ENCODE assay signal across 8 cellular contexts in the genomic region with DNA sequence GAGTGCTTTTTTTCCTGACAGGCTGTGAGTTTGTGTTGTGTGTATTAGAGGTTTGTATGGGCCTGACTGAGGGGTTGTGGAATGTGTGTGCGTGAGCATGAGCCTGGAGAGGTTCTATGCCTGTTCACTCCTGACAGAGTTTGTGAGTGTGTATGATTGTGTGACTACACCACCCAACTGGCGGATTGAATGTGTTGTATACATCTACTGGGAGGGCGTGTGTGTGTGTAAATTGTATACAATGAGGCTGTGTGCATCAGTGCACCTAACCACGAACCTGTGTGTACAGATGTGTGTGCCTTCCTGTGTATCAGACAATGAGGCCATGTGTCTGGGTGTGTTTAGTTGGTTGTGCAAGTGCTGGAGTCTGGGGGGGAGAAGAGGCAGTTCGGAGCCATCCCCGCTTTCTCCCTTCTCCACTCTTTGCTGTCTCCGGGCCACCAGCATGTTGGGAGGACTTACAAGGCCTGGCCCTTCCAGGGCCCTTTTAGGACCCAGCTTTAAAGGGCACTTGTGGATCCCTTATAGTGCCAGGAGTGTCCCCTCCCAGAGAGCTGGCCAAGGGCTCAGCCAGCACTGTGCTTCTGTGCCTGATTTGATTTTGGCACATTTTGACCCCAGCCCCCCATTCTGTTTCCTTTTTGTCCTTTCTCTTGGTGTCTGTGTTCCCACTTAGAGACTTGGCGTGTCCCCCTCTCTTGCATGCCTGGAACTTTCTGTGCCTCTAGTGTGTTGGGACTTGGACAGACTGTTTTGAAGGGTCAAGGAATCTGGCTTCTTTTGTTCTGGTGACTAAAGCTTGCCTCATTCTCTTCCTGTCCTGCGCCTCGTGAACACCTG. TPM values are rescaled to one million over a fixed set of nuclear protein-coding genes. Genes with fewer than 3 reads are reported as not detected.
DNase-seq lines count a peak whose midpoint lies in the region; ATAC-seq, FAIRE-seq and TF ChIP-seq lines count a peak whose summit lies in the region.

No MANE protein-coding gene starts in this region.

- H3K9me3 ChIP-seq in K562 (replicated peaks; ENCODE audit: control insufficient read depth, insufficient read depth, low read depth, low read length) (no peaks in the 10 kb centered on the region), stomach (no peaks in the 10 kb centered on the region)

- no peaks in the 10 kb centered on the region for H3K36me3 ChIP-seq in K562 (ENCODE audit: control insufficient read depth, insufficient read depth, low read length)
- no peaks in the 10 kb centered on the region for H3K36me3 ChIP-seq in stomach

- no peak for DNase-seq in AG04449 (ENCODE audit: low read depth, low spot score)
- no peak for DNase-seq in HFF-Myc (ENCODE audit: extremely low read depth, low read depth)
- peak in 1 of 4 experiments; percentile 20 for DNase-seq in K562 (ENCODE audit: extremely low read depth in 1 of 4, low spot score in 3 of 4)
- peak; percentile 47 for DNase-seq in kidney glomerular epithelial cell (lab: John Stamatoyannopoulos, UW)
- DNase-seq in stomach: no peak
- DNase-seq in LoVo (ENCODE audit: low spot score): no peak
- DNase-seq in COLO829 (ENCODE audit: low spot score): no peak
- no peak for DNase-seq in NCI-H2107 treated with DMSO at 0.1 percent for 48 hours (lab: John Stamatoyannopoulos, UW; ENCODE audit: unreplicated experiment)

- no peaks in the 10 kb centered on the region for H3K9me1 ChIP-seq in K562 (ENCODE audit: control insufficient read depth, insufficient read depth, low read length)

- peaks cover 19 to 23% of the 10 kb centered on the region in 2 experiments for H3K4me1 ChIP-seq in K562 (replicated peaks in 1 of 2; ENCODE audit: control insufficient read depth in 2 of 2, insufficient read depth in 2 of 2, low read length in 2 of 2)
- peaks cover 33 to 70% (median 51%) of the 10 kb centered on the region in 4 donors for H3K4me1 ChIP-seq in stomach

- H3K4me3 ChIP-seq in AG04449 (ENCODE audit: low read depth, low read length) (peak overlapping the region; percentile 81), HFF-Myc (replicated peaks; ENCODE audit: low read depth, low read length) (peak overlapping the region; percentile 53), K562 (peak overlapping the region; percentile 50), stomach (peak overlapping the region; percentile 69 to 78 (median 75))

- POLR2A ChIA-PET in AG04449 (lab: Yijun Ruan, JAX) (no interaction called here), K562 (lab: Yijun Ruan, JAX) (interaction anchor here (0.6 kb wide), 1 partner anchor 719 kb away, joined by 3 read pairs; no protein-coding TSS in a partner anchor)

- intact Hi-C loops in K562 (cut with micrococcal nuclease): no loop called here
- intact Hi-C loops in stomach (cut with DNase I; ENCODE audit: low total_unique reads): no loop called here

- H2AFZ ChIP-seq in K562 (ENCODE audit: low read depth, low read length): peak overlapping the region; percentile 57

- no peak for TF ChIP-seq RAD21 in K562 (CRISPR knock-in tag; conservative IDR thresholded peaks at IDR 0.05 in 1 of 2, IDR thresholded peaks at IDR 0.05 in 1 of 2)

- TF ChIP-seq CTCF in AG04449 (IDR thresholded peaks at IDR 0.05; ENCODE audit: insufficient read depth, low read length, missing control alignments) (no peak), HFF-Myc (IDR thresholded peaks at IDR 0.05; ENCODE audit: low read depth, low read length, missing control alignments) (no peak), K562 (IDR thresholded peaks at IDR 0.05 in 2 of 3, conservative IDR thresholded peaks at IDR 0.05 in 1 of 3; ENCODE audit: insufficient read depth in 2 of 3, low read depth in 1 of 3, low read length in 3 of 3) (no peak), stomach (IDR thresholded peaks at IDR 0.05) (no peak)

- BruUV-seq in K562 (replicated peaks; lab: Mats Ljungman, UMichigan): no TSS peak

- WGBS in K562 (ENCODE audit: insufficient coverage, low coverage, missing lambda C conversion rate): 35% methylated on average over 10 of the region's 10 CpGs
- WGBS in stomach, 5 donors: 15 to 31% (median 23%) methylated on average over 10 of the region's 10 CpGs

- TF ChIP-seq EP300 in K562 (IDR thresholded peaks at IDR 0.05; ENCODE audit: low read length): no peak
- TF ChIP-seq EP300 in stomach (IDR thresholded peaks at IDR 0.05): no peak

- H3K79me2 ChIP-seq in K562 (ENCODE audit: control insufficient read depth, insufficient read depth, low read length): peaks cover 19% of the 10 kb centered on the region; the same call in 2 of the 3 replicates

- H3K27ac ChIP-seq in K562 (ENCODE audit: extremely low read depth, low read depth, low read length): no peak overlapping the region
- H3K27ac ChIP-seq in stomach: peak overlapping the region; percentile 80 to 89 (median 84)

- CTCF ChIA-PET in AG04449 (lab: Yijun Ruan, JAX) (interaction anchor here (1.1 to 2.5 kb wide), 2 partner anchors 9 to 104 kb away, joined by 3 to 13 read pairs; no protein-coding TSS in a partner anchor), K562 (lab: Yijun Ruan, JAX; ENCODE audit: low intra/inter-chr PET ratio) (no interaction called here)

- in situ Hi-C loops in K562 (cut with MboI): no loop called here

- peak; percentile 49 for FAIRE-seq in K562 (lab: Jason Lieb, UNC)

- H3K4me2 ChIP-seq in K562 (ENCODE audit: insufficient read depth, low read length): peak overlapping the region; percentile 85

- H3K27me3 ChIP-seq in K562 (ENCODE audit: control insufficient read depth in 2 of 2, insufficient read depth in 2 of 2, low read length in 2 of 2) (peaks cover 2 to 10% of the 10 kb centered on the region in 2 experiments; a peak in 3 of 5 replicates), stomach (no peaks in the 10 kb centered on the region)

- H4K20me1 ChIP-seq in K562 (replicated peaks; ENCODE audit: control insufficient read depth, insufficient read depth, low read length): peaks cover 3% of the 10 kb centered on the region; the same call in 1 of the 2 replicates

- H3K9ac ChIP-seq in K562 (ENCODE audit: insufficient read depth in 1 of 2, low read depth in 2 of 2, low read length in 2 of 2): peak overlapping the region; percentile 26 to 31; a peak in 3 of 4 replicates

- ATAC-seq in K562: no peak

- TF ChIP-seq POLR2A in K562 (conservative IDR thresholded peaks at IDR 0.05) (no peak), stomach (IDR thresholded peaks at IDR 0.05) (no peak)

TF ChIP-seq in K562, 482 proteins besides CTCF, POLR2A, EP300 and RAD21 (continues in another document):
- TF ChIP-seq PHF8 (IDR thresholded peaks at IDR 0.05; ENCODE audit: borderline replicate concordance, low read length): no peak
- no peak for TF ChIP-seq U2AF1 (optimal IDR thresholded peaks at IDR 0.05; ENCODE audit: low read depth, low read length)
- TF ChIP-seq, protein P1, sequence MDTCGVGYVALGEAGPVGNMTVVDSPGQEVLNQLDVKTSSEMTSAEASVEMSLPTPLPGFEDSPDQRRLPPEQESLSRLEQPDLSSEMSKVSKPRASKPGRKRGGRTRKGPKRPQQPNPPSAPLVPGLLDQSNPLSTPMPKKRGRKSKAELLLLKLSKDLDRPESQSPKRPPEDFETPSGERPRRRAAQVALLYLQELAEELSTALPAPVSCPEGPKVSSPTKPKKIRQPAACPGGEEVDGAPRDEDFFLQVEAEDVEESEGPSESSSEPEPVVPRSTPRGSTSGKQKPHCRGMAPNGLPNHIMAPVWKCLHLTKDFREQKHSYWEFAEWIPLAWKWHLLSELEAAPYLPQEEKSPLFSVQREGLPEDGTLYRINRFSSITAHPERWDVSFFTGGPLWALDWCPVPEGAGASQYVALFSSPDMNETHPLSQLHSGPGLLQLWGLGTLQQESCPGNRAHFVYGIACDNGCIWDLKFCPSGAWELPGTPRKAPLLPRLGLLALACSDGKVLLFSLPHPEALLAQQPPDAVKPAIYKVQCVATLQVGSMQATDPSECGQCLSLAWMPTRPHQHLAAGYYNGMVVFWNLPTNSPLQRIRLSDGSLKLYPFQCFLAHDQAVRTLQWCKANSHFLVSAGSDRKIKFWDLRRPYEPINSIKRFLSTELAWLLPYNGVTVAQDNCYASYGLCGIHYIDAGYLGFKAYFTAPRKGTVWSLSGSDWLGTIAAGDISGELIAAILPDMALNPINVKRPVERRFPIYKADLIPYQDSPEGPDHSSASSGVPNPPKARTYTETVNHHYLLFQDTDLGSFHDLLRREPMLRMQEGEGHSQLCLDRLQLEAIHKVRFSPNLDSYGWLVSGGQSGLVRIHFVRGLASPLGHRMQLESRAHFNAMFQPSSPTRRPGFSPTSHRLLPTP (IDR thresholded peaks at IDR 0.05; ENCODE audit: borderline replicate concordance, extremely low read depth, insufficient read length): no peak
- no peak for TF ChIP-seq MTA2 (IDR thresholded peaks at IDR 0.05; ENCODE audit: low read depth)
- TF ChIP-seq C11orf30 (IDR thresholded peaks at IDR 0.05; ENCODE audit: low read depth): no peak
- TF ChIP-seq, protein P2, sequence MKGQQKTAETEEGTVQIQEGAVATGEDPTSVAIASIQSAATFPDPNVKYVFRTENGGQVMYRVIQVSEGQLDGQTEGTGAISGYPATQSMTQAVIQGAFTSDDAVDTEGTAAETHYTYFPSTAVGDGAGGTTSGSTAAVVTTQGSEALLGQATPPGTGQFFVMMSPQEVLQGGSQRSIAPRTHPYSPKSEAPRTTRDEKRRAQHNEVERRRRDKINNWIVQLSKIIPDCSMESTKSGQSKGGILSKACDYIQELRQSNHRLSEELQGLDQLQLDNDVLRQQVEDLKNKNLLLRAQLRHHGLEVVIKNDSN (CRISPR knock-in tag; IDR thresholded peaks at IDR 0.05): peak; percentile 4; the same call in 1 of the 2 replicates
- no peak for TF ChIP-seq IRF2 (CRISPR knock-in tag; IDR thresholded peaks at IDR 0.05)

RNA-seq across cellular contexts. Expression of a gene that starts 1.3 kb away (rescaled TPM):
- total RNA-seq in K562 (2011; cell fraction: chromatin; rRNA removed; ENCODE audit: low replicate concordance): 6.2 and 9.3 TPM in 2 replicates
- 5.0 and 5.5 TPM in 2 replicates for total RNA-seq in K562 (2011; cell fraction: nucleolus; rRNA removed)
- 7.6 and 10.7 TPM in 2 replicates for total RNA-seq in K562 (2011; cell fraction: nucleoplasm; rRNA removed)
- total RNA-seq in K562 (2014; rRNA removed) (7.6 and 8.4 TPM in 2 replicates), K562 (2014; rRNA removed; fragmentation: Illumina TruSeq; extraction: Trizol) (12.0 and 12.6 TPM in 2 replicates), K562 (2015; rRNA removed; fragmentation: Illumina TruSeq; extraction: Trizol) (11.3 and 11.9 TPM in 2 replicates), K562 (2021) (17.9 and 19.5 TPM in 2 replicates), stomach (10 to 100 TPM; 13.4 to 54.9 (median 39.7) TPM)
- polyA plus RNA-seq in K562 (2011; rRNA removed) (10.5 and 19.3 TPM in 2 replicates), K562 (2014; fragmentation: Illumina TruSeq; extraction: Trizol) (14.2 and 14.4 TPM in 2 replicates), K562 (2014; fragmentation: Nextera tagmentation; extraction: Ambion mirVana) (1 to 10 TPM; 5.1 to 5.8 TPM), K562 (2014; rRNA removed) (8.8 and 8.9 TPM in 2 replicates), stomach (10 to 100 TPM; 18.9 to 32.1 (median 28.3) TPM)
- polyA plus RNA-seq in K562 (2011; cell fraction: cytosol; rRNA removed): 10.3 and 11.4 TPM in 2 replicates
- polyA plus RNA-seq in K562 (2011; cell fraction: nucleus; rRNA removed): 11.8 and 15.8 TPM in 2 replicates
- 17.8 and 20.7 TPM in 2 replicates for polyA plus RNA-seq in K562 (2012)
- 11.9 and 16.8 TPM in 2 replicates for polyA minus RNA-seq in K562 (2011; rRNA and poly(A)+ RNA removed)
- 8.1 and 11.4 TPM in 2 replicates for polyA minus RNA-seq in K562 (2011; cell fraction: cytosol; rRNA and poly(A)+ RNA removed)
- polyA minus RNA-seq in K562 (2011; cell fraction: nucleus; rRNA and poly(A)+ RNA removed): 2.3 and 3.8 TPM in 2 replicates
